Comparison of ENCODE assay signal across 15 cellular contexts in genomic region chr1:28265577-28265976, GRCh38.
"Had no signal": no experiment of that assay in that cellular context is flagged by ENCODE, and none has a peak within 500 bp of the region (broad histone marks: within the 10 kb centered on the region; RNA-seq: fewer than 3 reads in every experiment).

No MANE protein-coding gene starts in this region.

- ATAC-seq: naive thymus-derived CD8-positive, alpha-beta T cell; upper lobe of right lung had no signal

- H3K27me3 ChIP-seq: ascending aorta, cardiac muscle cell, esophagus muscularis mucosa, right atrium auricular region, upper lobe of right lung had no signal

- H3K27ac ChIP-seq: ascending aorta, cardiac muscle cell, esophagus muscularis mucosa, right atrium auricular region, upper lobe of right lung, VCaP had no signal

- H3K27me3 Mint-ChIP-seq: stimulated activated naive CD8-positive, alpha-beta T cell treated with anti-CD3 and anti-CD28 coated beads, Interleukin-15, Interleukin-2, amounts not matched to agents 100 ng/mL and 50 ng/mL, for 24 hours had no signal

- H3K4me3 Mint-ChIP-seq: activated naive CD4-positive, alpha-beta T cell treated with anti-CD3 and anti-CD28 coated beads for 36 hours; naive thymus-derived CD8-positive, alpha-beta T cell; stimulated activated naive CD8-positive, alpha-beta T cell treated with anti-CD3 and anti-CD28 coated beads, Interleukin-15, Interleukin-2, amounts not matched to agents 100 ng/mL and 50 ng/mL, for 24 hours had no signal

- H3K36me3 ChIP-seq: right atrium auricular region had no signal

- H3K9me3 Mint-ChIP-seq: activated naive CD4-positive, alpha-beta T cell treated with anti-CD3 and anti-CD28 coated beads for 36 hours; activated T-helper 2 cell treated with anti-CD3 and anti-CD28 coated beads, Interferon-gamma antibody, Interleukin-2, Interleukin-4, amounts not matched to agents 10 μg/mL and 5 μg/mL and 100 μg/mL, durations not matched to agents 14 hours and 24 hours and 36 hours; naive thymus-derived CD8-positive, alpha-beta T cell; stimulated activated naive CD8-positive, alpha-beta T cell treated with anti-CD3 and anti-CD28 coated beads, Interleukin-15, Interleukin-2, amounts not matched to agents 100 ng/mL and 50 ng/mL, for 24 hours had no signal

- FAIRE-seq: small intestine had no signal

- H3K4me3 ChIP-seq: ascending aorta, cardiac muscle cell, esophagus muscularis mucosa, right atrium auricular region, upper lobe of right lung had no signal

- DNase-seq: activated CD4-positive, alpha-beta T cell treated with anti-CD3 and anti-CD28 coated beads, Interleukin-2, amount 50 U/mL, for 48 hours; activated naive CD4-positive, alpha-beta T cell treated with anti-CD3 and anti-CD28 coated beads for 36 hours; kidney glomerular epithelial cell; mesenchymal stem cell; naive thymus-derived CD8-positive, alpha-beta T cell; posterior cingulate gyrus; small intestine; upper lobe of right lung had no signal

- H3K27ac Mint-ChIP-seq: activated naive CD4-positive, alpha-beta T cell treated with anti-CD3 and anti-CD28 coated beads for 36 hours; activated T-helper 2 cell treated with anti-CD3 and anti-CD28 coated beads, Interferon-gamma antibody, Interleukin-2, Interleukin-4, amounts not matched to agents 10 μg/mL and 5 μg/mL and 100 μg/mL, durations not matched to agents 14 hours and 24 hours and 36 hours; stimulated activated naive CD8-positive, alpha-beta T cell treated with anti-CD3 and anti-CD28 coated beads, Interleukin-15, Interleukin-2, amounts not matched to agents 100 ng/mL and 50 ng/mL, for 24 hours had no signal

- H3K9me3 ChIP-seq: ascending aorta, esophagus muscularis mucosa, right atrium auricular region, upper lobe of right lung had no signal
